Comparison of ENCODE assay signal across 15 cellular contexts in genomic region chr22:42327462-42328129, GRCh38.
"Had no signal": no experiment of that assay in that cellular context is flagged by ENCODE, and none has a peak within 500 bp of the region (broad histone marks: within the 10 kb centered on the region; RNA-seq: fewer than 3 reads in every experiment).

No MANE protein-coding gene starts in this region.

- H3K36me3 Mint-ChIP-seq: natural killer cell treated with Interleukin-12 subunit alpha and Interleukin-12 subunit beta and Interleukin-15 and Interleukin-18, amount 100 ng/mL, for 72 hours had no signal

- H3K36me3 ChIP-seq: ascending aorta, esophagus squamous epithelium, sigmoid colon had no signal

- ATAC-seq: foreskin keratinocyte, left lobe of liver, mucosa of descending colon had no signal

- H3K27me3 ChIP-seq: ascending aorta, sigmoid colon had no signal

- H3K9me3 ChIP-seq: ascending aorta, esophagus squamous epithelium, mucosa of descending colon, psoas muscle, sigmoid colon had no signal

- DNase-seq: activated CD8-positive, alpha-beta memory T cell treated with anti-CD3 and anti-CD28 coated beads for 24 hours; activated naive CD8-positive, alpha-beta T cell treated with anti-CD3 and anti-CD28 coated beads, Interleukin-2, amount 50 U/mL, for 24 hours; esophagus squamous epithelium; foreskin keratinocyte; mammary epithelial cell; mucosa of descending colon; psoas muscle; sigmoid colon; stimulated activated CD4-positive, alpha-beta T cell treated with anti-CD3 and anti-CD28 coated beads, Interleukin-12 subunit alpha, Interleukin-12 subunit beta, amount 100 ng/mL, for 4 hours; stimulated activated naive CD4-positive, alpha-beta T cell; substantia nigra had no signal

- H3K4me1 ChIP-seq: ascending aorta, foreskin keratinocyte, psoas muscle had no signal

- H3K4me3 ChIP-seq: ascending aorta, esophagus squamous epithelium, mucosa of descending colon, psoas muscle, sigmoid colon had no signal

- H3K27ac Mint-ChIP-seq: activated naive CD8-positive, alpha-beta T cell treated with anti-CD3 and anti-CD28 coated beads, Interleukin-2, amount 50 U/mL, for 24 hours; natural killer cell treated with Interleukin-12 subunit alpha and Interleukin-12 subunit beta and Interleukin-15 and Interleukin-18, amount 100 ng/mL, for 72 hours had no signal

- H3K27ac ChIP-seq: ascending aorta, esophagus squamous epithelium, foreskin keratinocyte, psoas muscle, sigmoid colon, VCaP had no signal

- H3K4me3 Mint-ChIP-seq: activated naive CD8-positive, alpha-beta T cell treated with anti-CD3 and anti-CD28 coated beads, Interleukin-2, amount 50 U/mL, for 24 hours; natural killer cell treated with Interleukin-12 subunit alpha and Interleukin-12 subunit beta and Interleukin-15 and Interleukin-18, amount 100 ng/mL, for 72 hours had no signal
